Comparison of ENCODE assay signal across 23 cellular contexts in genomic region chr11:129416080-129416820, GRCh38. TPM values are rescaled to one million over a fixed set of nuclear protein-coding genes. Genes with fewer than 3 reads are reported as not detected.
DNase-seq lines count a peak whose midpoint lies in the region; ATAC-seq and TF ChIP-seq lines count a peak whose summit lies in the region.
"Had no signal": no experiment of that assay in that cellular context is flagged by ENCODE, and none has a peak within 500 bp of the region (broad histone marks: within the 10 kb centered on the region; RNA-seq: fewer than 3 reads in every experiment).

No MANE protein-coding gene starts in this region.

- H3K27me3 ChIP-seq in Peyer's patch: no peaks in the 10 kb centered on the region
- H3K27me3 ChIP-seq: SJSA1 had no signal

- TF ChIP-seq POLR2A in Peyer's patch (IDR thresholded peaks at IDR 0.05): no peak

- H3K9me3 ChIP-seq in Peyer's patch: no peaks in the 10 kb centered on the region
- H3K9me3 ChIP-seq: SJSA1 had no signal

- peak overlapping the region; percentile 39 for H3K27ac Mint-ChIP-seq in T-helper 1 cell treated with Interleukin-12 subunit alpha and Interleukin-12 subunit beta and Interleukin-4 antibody, amounts not matched to agents 30 μg/mL and 1 μg/mL, for 36 hours
- H3K27ac Mint-ChIP-seq in mesothelial cell of epicardium (peak overlapping the region; percentile 28), type B pancreatic cell (peak overlapping the region; percentile 22)
- H3K27ac Mint-ChIP-seq: B cell; CD4-positive, CD25-positive, alpha-beta regulatory T cell had no signal

- H3K4me1 ChIP-seq in Peyer's patch: peaks cover 0 to 43% (median 2%) of the 10 kb centered on the region in 4 donors
- H3K4me1 ChIP-seq: SJSA1 had no signal

- no peaks in the 10 kb centered on the region for H3K27me3 Mint-ChIP-seq in T-helper 1 cell treated with Interleukin-12 subunit alpha and Interleukin-12 subunit beta and Interleukin-4 antibody, amounts not matched to agents 30 μg/mL and 1 μg/mL, for 36 hours (ENCODE audit: low read depth)
- H3K27me3 Mint-ChIP-seq in mesothelial cell of epicardium (ENCODE audit: low read depth) (no peaks in the 10 kb centered on the region), type B pancreatic cell (no peaks in the 10 kb centered on the region)
- H3K27me3 Mint-ChIP-seq: B cell; CD4-positive, CD25-positive, alpha-beta regulatory T cell had no signal

- ATAC-seq in HG03196 (IDR thresholded peaks at IDR 0.05; ENCODE audit: unreplicated experiment): no peak
- no peak for ATAC-seq in HG02571 (IDR thresholded peaks at IDR 0.05; ENCODE audit: unreplicated experiment)
- ATAC-seq: Panc1 had no signal

- H3K4me1 Mint-ChIP-seq in T-helper 1 cell treated with Interleukin-12 subunit alpha and Interleukin-12 subunit beta and Interleukin-4 antibody, amounts not matched to agents 30 μg/mL and 1 μg/mL, for 36 hours (ENCODE audit: low read depth): peaks cover 18% of the 10 kb centered on the region
- H3K4me1 Mint-ChIP-seq in mesothelial cell of epicardium: peaks cover 41% of the 10 kb centered on the region
- H3K4me1 Mint-ChIP-seq in type B pancreatic cell (ENCODE audit: unreplicated experiment): peaks cover 21% of the 10 kb centered on the region
- H3K4me1 Mint-ChIP-seq: B cell had no signal

- no peaks in the 10 kb centered on the region for H3K36me3 ChIP-seq in Peyer's patch
- H3K36me3 ChIP-seq: SJSA1 had no signal

- TF ChIP-seq CTCF in Peyer's patch (IDR thresholded peaks at IDR 0.05): no peak
- TF ChIP-seq CTCF in mesothelial cell of epicardium (IDR thresholded peaks at IDR 0.05; ENCODE audit: unreplicated experiment): no peak
- no peak for TF ChIP-seq CTCF in type B pancreatic cell (conservative IDR thresholded peaks at IDR 0.05)

- H3K36me3 Mint-ChIP-seq in T-helper 1 cell treated with Interleukin-12 subunit alpha and Interleukin-12 subunit beta and Interleukin-4 antibody, amounts not matched to agents 30 μg/mL and 1 μg/mL, for 36 hours (ENCODE audit: low read depth): no peaks in the 10 kb centered on the region
- H3K36me3 Mint-ChIP-seq in mesothelial cell of epicardium (peaks cover 2% of the 10 kb centered on the region), type B pancreatic cell (no peaks in the 10 kb centered on the region)
- H3K36me3 Mint-ChIP-seq: CD4-positive, CD25-positive, alpha-beta regulatory T cell had no signal

- H3K4me3 Mint-ChIP-seq in T-helper 1 cell treated with Interleukin-12 subunit alpha and Interleukin-12 subunit beta and Interleukin-4 antibody, amounts not matched to agents 30 μg/mL and 1 μg/mL, for 36 hours: no peak overlapping the region
- H3K4me3 Mint-ChIP-seq in mesothelial cell of epicardium (no peak overlapping the region), type B pancreatic cell (no peak overlapping the region)
- H3K4me3 Mint-ChIP-seq: B cell; CD4-positive, CD25-positive, alpha-beta regulatory T cell had no signal

- H3K27ac ChIP-seq in Peyer's patch: peak overlapping the region in 3 of 4 donors; percentile 54 to 85 (median 76)
- H3K27ac ChIP-seq: 22Rv1, GM23248, SJSA1 had no signal

- H3K9me3 Mint-ChIP-seq in T-helper 1 cell treated with Interleukin-12 subunit alpha and Interleukin-12 subunit beta and Interleukin-4 antibody, amounts not matched to agents 30 μg/mL and 1 μg/mL, for 36 hours: no peaks in the 10 kb centered on the region
- H3K9me3 Mint-ChIP-seq in mesothelial cell of epicardium (no peaks in the 10 kb centered on the region), type B pancreatic cell (no peaks in the 10 kb centered on the region)
- H3K9me3 Mint-ChIP-seq: CD4-positive, CD25-positive, alpha-beta regulatory T cell had no signal

- DNase-seq in T-helper 1 cell: no peak
- DNase-seq in Peyer's patch: no peak
- DNase-seq in mesothelial cell of epicardium (ENCODE audit: low spot score in 2 of 2, unreplicated experiment in 2 of 2): no peak
- DNase-seq in type B pancreatic cell (ENCODE audit: extremely low spot score, unreplicated experiment): no peak
- DNase-seq in HUDEP-2 (lab: John Stamatoyannopoulos, UW; ENCODE audit: unreplicated experiment in 76 of 76): no peak
- DNase-seq: CD4-positive, CD25-positive, alpha-beta regulatory T cell; EL; GM23248; HCEC 1CT; IMR-90; NCI-H1048; NCI-H1436; NCI-H1930; NCI-H526 treated with DMSO at 0.1 percent for 48 hours had no signal

- H3K4me3 ChIP-seq in Peyer's patch: no peak overlapping the region
- H3K4me3 ChIP-seq: GM23248, SJSA1 had no signal

RNA-seq across cellular contexts. Expression of gene BARX2, which starts 40.6 kb away (rescaled TPM):
- total RNA-seq in Peyer's patch (10 to 100 TPM in 3 of 4 donors, 1 to 10 TPM in 1; 1.7 to 19.8 (median 15.7) TPM), mesothelial cell of epicardium (59.8 to 73.5 TPM (median 69.9 TPM) in 3 replicates), type B pancreatic cell (ENCODE audit: low replicate concordance) (62.1 and 186 TPM in 2 replicates)
- total RNA-seq: B cell; CD4-positive, CD25-positive, alpha-beta regulatory T cell; GM23248; HT1080; IMR-90; MCF 10A; SJSA1 had no signal
